Comparison of ENCODE assay signal across 13 cellular contexts in genomic region chr6:151254451-151255081, GRCh38. TPM values are rescaled to one million over a fixed set of nuclear protein-coding genes. Genes with fewer than 3 reads are reported as not detected.
DNase-seq lines count a peak whose midpoint lies in the region; ATAC-seq and TF ChIP-seq lines count a peak whose summit lies in the region.
"Had no signal": no experiment of that assay in that cellular context is flagged by ENCODE, and none has a peak within 500 bp of the region (broad histone marks: within the 10 kb centered on the region; RNA-seq: fewer than 3 reads in every experiment).

No MANE protein-coding gene starts in this region.

- H3K4me1 ChIP-seq in left ventricle myocardium inferior (peaks cover 17% of the 10 kb centered on the region), lung (ENCODE audit: control insufficient read depth in 2 of 2, insufficient read depth in 2 of 2, low read length in 2 of 2) (peaks cover 0 to 3% of the 10 kb centered on the region in 2 donors), upper lobe of right lung (peaks cover 13% of the 10 kb centered on the region), adrenal gland (replicated peaks in 1 of 2) (no peaks in the 10 kb centered on the region)

- DNase-seq in left ventricle myocardium inferior (no peak), cardiac septum (ENCODE audit: low spot score) (no peak), coronary artery (ENCODE audit: low spot score) (no peak), lung (ENCODE audit: low spot score) (no peak), upper lobe of right lung (no peak), adrenal gland (no peak), COLO668 (lab: John Stamatoyannopoulos, UW; ENCODE audit: unreplicated experiment) (no peak)
- DNase-seq: activated CD4-positive, alpha-beta T cell treated with anti-CD3 and anti-CD28 coated beads for 4 hours; activated naive CD4-positive, alpha-beta T cell treated with anti-CD3 and anti-CD28 coated beads, Interleukin-2, amount 10 ng/mL, durations not matched to agents 7 days and 5 days; natural killer cell; NCI-H1048; Peyer's patch had no signal

- H3K4me3 ChIP-seq in left ventricle myocardium inferior (no peak overlapping the region), coronary artery (peak overlapping the region; percentile 44), lung (no peak overlapping the region), upper lobe of right lung (no peak overlapping the region), adrenal gland (no peak overlapping the region)
- H3K4me3 ChIP-seq: Peyer's patch had no signal

- no peak for TF ChIP-seq CTCF in left ventricle myocardium inferior (IDR thresholded peaks at IDR 0.05; ENCODE audit: borderline replicate concordance)
- no peak for TF ChIP-seq CTCF in coronary artery (IDR thresholded peaks at IDR 0.05)
- no peak for TF ChIP-seq CTCF in lung (IDR thresholded peaks at IDR 0.05; ENCODE audit: control extremely low read depth, extremely low read depth)
- TF ChIP-seq CTCF in upper lobe of right lung (IDR thresholded peaks at IDR 0.05), result no peak
- peak in 1 of 6 experiments; percentile 17 for TF ChIP-seq CTCF in adrenal gland (IDR thresholded peaks at IDR 0.05)

- H3K27ac ChIP-seq in left ventricle myocardium inferior (replicated peaks) (peak overlapping the region; percentile 38), coronary artery (peak overlapping the region; percentile 39 to 80), lung (ENCODE audit: low read depth in 1 of 2, low read length in 1 of 2) (peak overlapping the region in 1 of 2 donors; percentile 69), upper lobe of right lung (no peak overlapping the region), adrenal gland (peak overlapping the region in 2 of 5 donors; percentile 44 to 74)

- peak; percentile 80 for ATAC-seq in lung (ENCODE audit: insufficient read depth, low FRiP score)
- peak; percentile 82 for ATAC-seq in upper lobe of right lung
- ATAC-seq in GM19023 (IDR thresholded peaks at IDR 0.05; ENCODE audit: unreplicated experiment), result no peak
- ATAC-seq: natural killer cell had no signal

- H3K9me3 ChIP-seq in left ventricle myocardium inferior (replicated peaks) (no peaks in the 10 kb centered on the region), lung (ENCODE audit: control insufficient read depth in 2 of 2, insufficient read depth in 1 of 2, low read length in 1 of 2) (no peaks in the 10 kb centered on the region), upper lobe of right lung (no peaks in the 10 kb centered on the region), adrenal gland (replicated peaks in 1 of 3) (no peaks in the 10 kb centered on the region)
- H3K9me3 ChIP-seq: Peyer's patch had no signal

- H3K27me3 ChIP-seq in left ventricle myocardium inferior (ENCODE audit: low read depth), result no peaks in the 10 kb centered on the region
- H3K27me3 ChIP-seq in lung (ENCODE audit: control insufficient read depth, insufficient read depth), result no peaks in the 10 kb centered on the region
- no peaks in the 10 kb centered on the region for H3K27me3 ChIP-seq in upper lobe of right lung
- no peaks in the 10 kb centered on the region for H3K27me3 ChIP-seq in adrenal gland
- H3K27me3 ChIP-seq: Peyer's patch had no signal

- H3K36me3 ChIP-seq in left ventricle myocardium inferior (no peaks in the 10 kb centered on the region), lung (ENCODE audit: control insufficient read depth in 2 of 2, insufficient read depth in 2 of 2, low read length in 2 of 2) (no peaks in the 10 kb centered on the region), upper lobe of right lung (no peaks in the 10 kb centered on the region), adrenal gland (replicated peaks in 1 of 2) (no peaks in the 10 kb centered on the region)
- H3K36me3 ChIP-seq: Peyer's patch had no signal

- 58 to 73% methylated on average over 14 of the region's 14 CpGs for WGBS in lung, 2 donors
- 65 to 70% (median 67%) methylated on average over 14 of the region's 14 CpGs for WGBS in adrenal gland, 4 donors

- TF ChIP-seq POLR2A in adrenal gland (IDR thresholded peaks at IDR 0.05), result no peak

- intact Hi-C loops in left ventricle myocardium inferior (cut with micrococcal nuclease) (no loop called here), cardiac septum (cut with DNase I) (no loop called here), upper lobe of right lung (cut with DNase I) (no loop called here), adrenal gland (cut with DNase I) (no loop called here)

RNA-seq across cellular contexts. Expression of gene AKAP12, which starts 14.8 kb away (rescaled TPM):
- total RNA-seq in left ventricle myocardium inferior (13.1 TPM), cardiac septum (15.4 TPM), lung (100 to 1,000 TPM in 1 of 2 donors, 10 to 100 TPM in 1; 27.9 to 110 TPM), upper lobe of right lung (40.8 TPM), adrenal gland (10 to 100 TPM; 19.4 to 46.1 (median 27.2) TPM)
- polyA plus RNA-seq in lung (10 to 100 TPM in 1 of 2 donors, 1 to 10 TPM in 1; 9.4 to 21.2 TPM), adrenal gland (10 to 100 TPM; 10.8 to 16.7 (median 15.2) TPM)
